ENCODE assay signal across 29 cellular contexts in genomic region chr19:4859697-4860096, GRCh38. TPM values are rescaled to one million over a fixed set of nuclear protein-coding genes. Genes with fewer than 3 reads are reported as not detected.
"Had no signal": no experiment of that assay in that cellular context is flagged by ENCODE, and none has a peak within 500 bp of the region (broad histone marks: within the 10 kb centered on the region; RNA-seq: fewer than 3 reads in every experiment).

No MANE protein-coding gene starts in this region.

- H3K4me2 ChIP-seq: PC-9 had no signal

- H3K4me3 ChIP-seq: ascending aorta, cardiac muscle cell, colonic mucosa, PC-9 had no signal

- H3K27me3 ChIP-seq: ascending aorta, cardiac muscle cell, colonic mucosa had no signal

- H2AFZ ChIP-seq: PC-9 had no signal

- H3K9me3 ChIP-seq: ascending aorta, colonic mucosa had no signal

- H3K27ac Mint-ChIP-seq: activated CD4-positive, alpha-beta T cell treated with anti-CD3 and anti-CD28 coated beads, Interleukin-2, amount 10 ng/mL, durations not matched to agents 24 days and 14 days; activated CD8-positive, alpha-beta T cell treated with anti-CD3 and anti-CD28 coated beads for 36 hours; activated naive CD4-positive, alpha-beta T cell treated with anti-CD3 and anti-CD28 coated beads, Interleukin-2, amount 50 U/mL, for 24 hours; activated naive CD8-positive, alpha-beta T cell treated with anti-CD3 and anti-CD28 coated beads, Interleukin-2, amount 10 ng/mL, durations not matched to agents 7 days and 5 days; activated T-helper 2 cell treated with anti-CD3 and anti-CD28 coated beads, Interferon-gamma antibody, Interleukin-2, Interleukin-4, amounts not matched to agents 10 μg/mL and 5 μg/mL and 100 μg/mL, durations not matched to agents 14 hours and 24 hours and 36 hours had no signal

- H3K27me3 Mint-ChIP-seq: activated CD4-positive, alpha-beta T cell treated with anti-CD3 and anti-CD28 coated beads, Interleukin-2, amount 10 ng/mL, durations not matched to agents 24 days and 14 days; activated CD8-positive, alpha-beta T cell treated with anti-CD3 and anti-CD28 coated beads for 36 hours; activated naive CD4-positive, alpha-beta T cell treated with anti-CD3 and anti-CD28 coated beads, Interleukin-2, amount 50 U/mL, for 24 hours; activated naive CD8-positive, alpha-beta T cell treated with anti-CD3 and anti-CD28 coated beads, Interleukin-2, amount 10 ng/mL, durations not matched to agents 7 days and 5 days; central memory CD8-positive, alpha-beta T cell had no signal

- H3K4me1 Mint-ChIP-seq: activated naive CD4-positive, alpha-beta T cell treated with anti-CD3 and anti-CD28 coated beads, Interleukin-2, amount 50 U/mL, for 24 hours; central memory CD8-positive, alpha-beta T cell had no signal

- H3K4me1 ChIP-seq: ascending aorta, colonic mucosa had no signal

- DNase-seq: activated CD4-positive, alpha-beta T cell treated with anti-CD3 and anti-CD28 coated beads, Interleukin-2, amount 10 ng/mL, durations not matched to agents 24 days and 14 days; activated CD4-positive, alpha-beta T cell treated with anti-CD3 and anti-CD28 coated beads, Interleukin-2, amount 50 U/mL, for 4 hours; activated CD8-positive, alpha-beta T cell treated with anti-CD3 and anti-CD28 coated beads for 36 hours; activated gamma-delta T cell; activated naive CD4-positive, alpha-beta T cell treated with Interleukin-2 at 50 U/mL for 16 hours; activated naive CD8-positive, alpha-beta T cell treated with anti-CD3 and anti-CD28 coated beads, Interleukin-2, amount 10 ng/mL, durations not matched to agents 7 days and 5 days; activated T-cell treated with anti-CD3 and anti-CD28 coated beads, Interleukin-2, amount 50 U/mL, for 1 hour; amygdala; colonic mucosa; NCI-H1105; NCI-H1417 treated with DMSO at 0.1 percent for 48 hours; NCI-H1694; NCI-H1930; NCI-H2081 treated with DMSO at 0.1 percent for 48 hours; NCI-H345; NCI-H524 treated with DMSO at 0.1 percent for 48 hours; PC-9; Right ventricle myocardium superior; T1000 had no signal

- H3K4me3 Mint-ChIP-seq: activated CD4-positive, alpha-beta T cell treated with anti-CD3 and anti-CD28 coated beads, Interleukin-2, amount 10 ng/mL, durations not matched to agents 24 days and 14 days; activated CD8-positive, alpha-beta T cell treated with anti-CD3 and anti-CD28 coated beads for 36 hours; activated naive CD4-positive, alpha-beta T cell treated with anti-CD3 and anti-CD28 coated beads, Interleukin-2, amount 50 U/mL, for 24 hours; activated naive CD8-positive, alpha-beta T cell treated with anti-CD3 and anti-CD28 coated beads, Interleukin-2, amount 10 ng/mL, durations not matched to agents 7 days and 5 days; central memory CD8-positive, alpha-beta T cell had no signal

- FAIRE-seq: RCC 7860 had no signal

- H3K9me3 Mint-ChIP-seq: activated CD4-positive, alpha-beta T cell treated with anti-CD3 and anti-CD28 coated beads, Interleukin-2, amount 10 ng/mL, durations not matched to agents 24 days and 14 days; activated CD8-positive, alpha-beta T cell treated with anti-CD3 and anti-CD28 coated beads for 36 hours; activated naive CD4-positive, alpha-beta T cell treated with anti-CD3 and anti-CD28 coated beads, Interleukin-2, amount 50 U/mL, for 24 hours; activated naive CD8-positive, alpha-beta T cell treated with anti-CD3 and anti-CD28 coated beads, Interleukin-2, amount 10 ng/mL, durations not matched to agents 7 days and 5 days; activated T-helper 2 cell treated with anti-CD3 and anti-CD28 coated beads, Interferon-gamma antibody, Interleukin-2, Interleukin-4, amounts not matched to agents 10 μg/mL and 5 μg/mL and 100 μg/mL, durations not matched to agents 14 hours and 24 hours and 36 hours; central memory CD8-positive, alpha-beta T cell had no signal

- ATAC-seq: activated CD8-positive, alpha-beta T cell treated with anti-CD3 and anti-CD28 coated beads for 36 hours had no signal

- H3K36me3 Mint-ChIP-seq: activated naive CD4-positive, alpha-beta T cell treated with anti-CD3 and anti-CD28 coated beads, Interleukin-2, amount 50 U/mL, for 24 hours; activated naive CD8-positive, alpha-beta T cell treated with anti-CD3 and anti-CD28 coated beads, Interleukin-2, amount 10 ng/mL, durations not matched to agents 7 days and 5 days had no signal

- H3K27ac ChIP-seq: ascending aorta, cardiac muscle cell, colonic mucosa, PC-9 had no signal

RNA-seq across cellular contexts. Expression of gene ARRDC5, which starts 43.0 kb away (rescaled TPM):
- total RNA-seq: cardiac muscle cell, chondrocyte, MCF 10A, NCI-H460, OCI-LY7, PC-9, Right ventricle myocardium superior had no signal
- polyA plus RNA-seq: cardiac muscle cell had no signal
